In genomic region chr9:87592554-87593394, GRCh38 we compare ENCODE assay signal across 11 cellular contexts.
A peak's percentile ranks its signal among the peaks of the same experiment; 100 is the strongest.
DNase-seq lines count a peak whose midpoint lies in the region; ATAC-seq and TF ChIP-seq lines count a peak whose summit lies in the region.
"Had no signal": no experiment of that assay in that cellular context is flagged by ENCODE, and none has a peak within 500 bp of the region (broad histone marks: within the 10 kb centered on the region; RNA-seq: fewer than 3 reads in every experiment).

No MANE protein-coding gene starts in this region.

- H3K27me3 ChIP-seq in GM23248 (replicated peaks; ENCODE audit: insufficient read depth) (no peaks in the 10 kb centered on the region), adrenal gland (no peaks in the 10 kb centered on the region), skeletal muscle tissue (ENCODE audit: control insufficient read depth in 3 of 3, insufficient read depth in 3 of 3, low read length in 3 of 3) (no peaks in the 10 kb centered on the region)

- no peak for ATAC-seq in HG02938 (IDR thresholded peaks at IDR 0.05; ENCODE audit: unreplicated experiment)

- H3K9ac ChIP-seq in GM23248 (no peak overlapping the region), skeletal muscle tissue (ENCODE audit: low read depth in 1 of 3, low read length in 3 of 3) (peak overlapping the region in 2 of 3 donors; percentile 52 to 55)

- H3K4me3 ChIP-seq in GM23248 (peak overlapping the region; percentile 35), adrenal gland (peak overlapping the region in 1 of 4 donors; percentile 32), skeletal muscle tissue (ENCODE audit: low read length in 3 of 3) (peak overlapping the region; percentile 41 to 64 (median 50))

- TF ChIP-seq POLR2A in adrenal gland (IDR thresholded peaks at IDR 0.05) = no peak

- in situ Hi-C loops in GM23248 (cut with MboI) = no loop called here

- DNase-seq in GM23248 = peak; percentile 86
- DNase-seq in adrenal gland = peak; percentile 43 to 81 (median 71)
- DNase-seq in iris pigment epithelial cell (ENCODE audit: low read depth) = peak; percentile 79
- DNase-seq in GM19240 (ENCODE audit: insufficient read length, low spot score) = no peak
- DNase-seq in NOMO-1 (lab: John Stamatoyannopoulos, UW; ENCODE audit: unreplicated experiment in 2 of 2) = no peak
- DNase-seq in foreskin melanocyte = no peak
- DNase-seq: KBM-7, SIG-M5 had no signal

- H3K9me3 ChIP-seq in GM23248 (ENCODE audit: low read depth) (no peaks in the 10 kb centered on the region), adrenal gland (replicated peaks in 1 of 3) (no peaks in the 10 kb centered on the region), skeletal muscle tissue (ENCODE audit: control insufficient read depth in 3 of 3, low read length in 3 of 3) (no peaks in the 10 kb centered on the region)

- peak overlapping the region; percentile 17 for H3K4me2 ChIP-seq in GM23248 (ENCODE audit: unreplicated experiment)

- no peaks in the 10 kb centered on the region for H3K79me2 ChIP-seq in GM23248 (ENCODE audit: insufficient read depth)

- peak overlapping the region; percentile 40 for H2AFZ ChIP-seq in GM23248

- H3K27ac ChIP-seq in GM23248 = no peak overlapping the region
- peak overlapping the region in 2 of 5 donors; percentile 32 to 72 for H3K27ac ChIP-seq in adrenal gland
- peak overlapping the region; percentile 26 for H3K27ac ChIP-seq in skeletal muscle tissue (ENCODE audit: low read depth, low read length)
- H3K27ac ChIP-seq: epithelial cell of prostate had no signal

- H4K20me1 ChIP-seq in GM23248 (ENCODE audit: insufficient read depth) = no peaks in the 10 kb centered on the region

- intact Hi-C loops in adrenal gland (cut with DNase I) = no loop called here

- no peaks in the 10 kb centered on the region for H3K36me3 ChIP-seq in GM23248 (ENCODE audit: low read depth)
- no peaks in the 10 kb centered on the region for H3K36me3 ChIP-seq in adrenal gland (replicated peaks in 1 of 2)
- H3K36me3 ChIP-seq in skeletal muscle tissue (ENCODE audit: control insufficient read depth in 3 of 3, insufficient read depth in 3 of 3, low read length in 3 of 3) = no peaks in the 10 kb centered on the region

- 11 to 14% methylated on average over 15 of the region's 15 CpGs for WGBS in GM23248 (ENCODE audit: low coverage in 1 of 2, low lambda C conversion rate in 2 of 2, missing lambda C conversion rate in 2 of 2), 2 experiments
- 15 to 31% (median 25%) methylated on average over 14 to 15 of the region's 15 CpGs for WGBS in adrenal gland, 4 donors

- TF ChIP-seq CTCF in adrenal gland (IDR thresholded peaks at IDR 0.05) = no peak

- H3K9me2 ChIP-seq in GM23248 (ENCODE audit: insufficient read depth) = no peaks in the 10 kb centered on the region

- peaks cover 8% of the 10 kb centered on the region; the same call in 1 of the 2 replicates for H3K4me1 ChIP-seq in GM23248 (ENCODE audit: insufficient read depth)
- H3K4me1 ChIP-seq in adrenal gland (replicated peaks in 1 of 2) = peaks cover 7 to 46% of the 10 kb centered on the region in 2 donors
- peaks cover 34 to 51% (median 36%) of the 10 kb centered on the region in 3 donors for H3K4me1 ChIP-seq in skeletal muscle tissue (ENCODE audit: control insufficient read depth in 3 of 3, insufficient read depth in 3 of 3, low read length in 3 of 3)

- H3F3A ChIP-seq in GM23248 (ENCODE audit: insufficient read depth) = no peaks in the 10 kb centered on the region

Comparison
In these comparisons a context has a peak if more than half of its experiments do, and no peak if none do; other contexts are left out.
1. DNase-seq: peak in GM23248 (single experiment), adrenal gland (7 of 7) and iris pigment epithelial cell (single experiment); none in GM19240 (single experiment), NOMO-1 (0 of 2) and foreskin melanocyte (single experiment).